ENCODE assay signal across 1 cellular context in the genomic region with DNA sequence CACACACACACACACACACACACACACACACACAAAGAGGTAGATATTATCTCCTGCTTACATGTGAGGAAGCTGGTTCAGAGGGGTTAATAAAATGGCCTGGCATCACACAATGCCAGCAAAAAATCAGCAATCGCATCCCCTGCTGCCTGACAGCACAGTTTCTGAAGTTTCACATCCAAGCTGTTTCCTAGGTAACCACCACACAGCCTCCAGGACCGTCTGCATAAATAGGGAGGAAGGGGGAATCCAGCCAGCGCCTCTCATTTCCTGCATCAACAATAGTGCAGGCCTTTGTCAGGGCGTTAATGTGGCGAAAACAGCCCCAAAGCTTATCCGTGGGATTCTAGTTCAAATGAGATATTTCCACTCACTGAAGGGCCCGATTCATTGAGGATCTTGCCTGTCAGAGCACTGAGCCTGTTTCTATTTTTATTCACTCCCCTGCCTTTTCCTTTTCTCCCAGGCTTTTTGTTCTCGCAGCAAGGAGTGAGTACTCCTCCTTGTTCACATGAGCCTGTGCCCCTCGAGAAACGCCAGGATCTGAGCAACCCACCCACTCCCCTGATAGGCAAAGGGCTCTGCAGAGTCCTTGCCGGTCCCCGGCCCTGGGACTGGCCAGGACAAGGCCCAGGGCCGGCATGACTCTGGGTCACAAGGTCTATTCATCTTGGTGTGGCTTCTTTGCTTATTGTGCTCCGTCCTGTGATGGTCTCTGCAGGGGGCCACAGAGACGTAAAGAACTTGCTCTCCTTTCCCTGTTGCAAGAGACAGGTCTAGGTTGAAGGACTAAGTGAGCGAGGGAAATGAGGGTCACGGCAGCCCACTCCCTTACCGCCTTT.
TF ChIP-seq lines count a peak whose summit lies in the region.

No MANE protein-coding gene starts in this region.

TF ChIP-seq in H1, 55 proteins besides CTCF, POLR2A, EP300 and RAD21:
- no peak for TF ChIP-seq KDM1A (IDR thresholded peaks at IDR 0.05; ENCODE audit: borderline replicate concordance, low read length)
- no peak for TF ChIP-seq YY1 (IDR thresholded peaks at IDR 0.05; ENCODE audit: low read depth, low read length)
- no peak for TF ChIP-seq NRF1 (IDR thresholded peaks at IDR 0.05; ENCODE audit: low read depth, low read length)
- no peak for TF ChIP-seq GTF2F1 (IDR thresholded peaks at IDR 0.05; ENCODE audit: borderline replicate concordance, low read depth, low read length)
- no peak for TF ChIP-seq JUND (IDR thresholded peaks at IDR 0.05; ENCODE audit: low read length)
- TF ChIP-seq, protein P1, sequence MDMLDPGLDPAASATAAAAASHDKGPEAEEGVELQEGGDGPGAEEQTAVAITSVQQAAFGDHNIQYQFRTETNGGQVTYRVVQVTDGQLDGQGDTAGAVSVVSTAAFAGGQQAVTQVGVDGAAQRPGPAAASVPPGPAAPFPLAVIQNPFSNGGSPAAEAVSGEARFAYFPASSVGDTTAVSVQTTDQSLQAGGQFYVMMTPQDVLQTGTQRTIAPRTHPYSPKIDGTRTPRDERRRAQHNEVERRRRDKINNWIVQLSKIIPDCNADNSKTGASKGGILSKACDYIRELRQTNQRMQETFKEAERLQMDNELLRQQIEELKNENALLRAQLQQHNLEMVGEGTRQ (IDR thresholded peaks at IDR 0.05; ENCODE audit: low read length) = no peak
- TF ChIP-seq FOSL1 (IDR thresholded peaks at IDR 0.05; ENCODE audit: insufficient read depth, low read depth, low read length) = no peak
- TF ChIP-seq MAFK (IDR thresholded peaks at IDR 0.05; ENCODE audit: low read depth, low read length) = no peak
- TF ChIP-seq BRCA1 (IDR thresholded peaks at IDR 0.05; ENCODE audit: low read depth, low read length) = no peak
- TF ChIP-seq SP1 (IDR thresholded peaks at IDR 0.05; ENCODE audit: low read depth, low read length) = no peak
- no peak for TF ChIP-seq KDM4A (IDR thresholded peaks at IDR 0.05; ENCODE audit: low read depth, low read length, severe bottlenecking)
